13 cellular contexts compared by ENCODE assay signal in the genomic region with DNA sequence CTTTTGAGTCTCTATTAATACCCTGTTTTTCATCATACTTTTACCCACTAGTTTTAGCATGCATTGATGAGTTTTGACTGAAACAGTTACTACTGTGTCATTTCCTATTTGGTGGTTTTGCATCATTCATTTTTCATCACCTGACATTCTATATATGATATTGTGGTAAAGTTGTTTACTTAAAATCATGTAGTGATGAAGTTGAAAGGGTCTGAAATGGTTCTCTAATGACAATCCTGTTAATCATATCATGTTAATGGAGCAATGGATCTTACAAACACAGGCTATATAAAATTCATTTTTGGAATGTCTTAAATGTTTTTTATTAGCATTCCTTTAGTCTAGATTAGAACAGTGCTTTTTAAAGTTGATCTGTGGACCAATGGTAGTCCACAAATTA.
DNase-seq lines count a peak whose midpoint lies in the region; ATAC-seq and TF ChIP-seq lines count a peak whose summit lies in the region.
"Had no signal": no experiment of that assay in that cellular context is flagged by ENCODE, and none has a peak within 500 bp of the region (broad histone marks: within the 10 kb centered on the region; RNA-seq: fewer than 3 reads in every experiment).

No MANE protein-coding gene starts in this region.

- no peak overlapping the region for H3K9ac ChIP-seq in MM.1S (ENCODE audit: low read length)
- H3K9ac ChIP-seq: neural progenitor cell had no signal

- no peak for TF ChIP-seq POLR2A in right lobe of liver (IDR thresholded peaks at IDR 0.05)

- H2AFZ ChIP-seq in MM.1S (ENCODE audit: low read length) = no peak overlapping the region
- H2AFZ ChIP-seq: neural progenitor cell had no signal

- no peaks in the 10 kb centered on the region for H3K27me3 Mint-ChIP-seq in activated T-cell treated with anti-CD3 and anti-CD28 coated beads, Interleukin-2, amount 50 U/mL, for 72 hours (ENCODE audit: low read depth)
- H3K27me3 Mint-ChIP-seq in stimulated activated naive CD8-positive, alpha-beta T cell treated with anti-CD3 and anti-CD28 coated beads, Interleukin-15, amount 100 ng/mL, for 72 hours = no peaks in the 10 kb centered on the region

- peaks cover 12% of the 10 kb centered on the region for H3F3A ChIP-seq in MM.1S (ENCODE audit: insufficient read depth, low read length)

- H3K4me1 ChIP-seq in MM.1S (ENCODE audit: low read length) (peaks cover 39% of the 10 kb centered on the region), right lobe of liver (no peaks in the 10 kb centered on the region)
- H3K4me1 ChIP-seq: neural progenitor cell had no signal

- peak overlapping the region; percentile 24 for H3K27ac Mint-ChIP-seq in activated T-cell treated with anti-CD3 and anti-CD28 coated beads, Interleukin-2, amount 50 U/mL, for 72 hours
- H3K27ac Mint-ChIP-seq in stimulated activated naive CD8-positive, alpha-beta T cell treated with anti-CD3 and anti-CD28 coated beads, Interleukin-15, amount 100 ng/mL, for 72 hours = peak overlapping the region; percentile 49 to 58
- H3K27ac Mint-ChIP-seq: neural progenitor cell had no signal

- H3K9me3 ChIP-seq in MM.1S (replicated peaks; ENCODE audit: insufficient read depth, low read length) (no peaks in the 10 kb centered on the region), right lobe of liver (no peaks in the 10 kb centered on the region)
- H3K9me3 ChIP-seq: colonic mucosa had no signal

- no peak overlapping the region for H3K4me3 ChIP-seq in MM.1S (ENCODE audit: low read length)
- H3K4me3 ChIP-seq in choroid plexus epithelial cell (ENCODE audit: low read depth, low read length) = no peak overlapping the region
- H3K4me3 ChIP-seq in right lobe of liver = no peak overlapping the region
- H3K4me3 ChIP-seq: colonic mucosa, neural progenitor cell had no signal

- intact Hi-C loops in right lobe of liver (cut with DNase I) = no loop called here

- H3K27ac ChIP-seq in MM.1S (ENCODE audit: low read length) (peak overlapping the region; percentile 17; the same call in 1 of the 2 replicates), right lobe of liver (no peak overlapping the region)
- H3K27ac ChIP-seq: colonic mucosa, neural progenitor cell had no signal

- H3K9me3 Mint-ChIP-seq in activated T-cell treated with anti-CD3 and anti-CD28 coated beads, Interleukin-2, amount 50 U/mL, for 72 hours = no peaks in the 10 kb centered on the region
- peaks cover 4 to 13% of the 10 kb centered on the region in 2 donors for H3K9me3 Mint-ChIP-seq in stimulated activated naive CD8-positive, alpha-beta T cell treated with anti-CD3 and anti-CD28 coated beads, Interleukin-15, amount 100 ng/mL, for 72 hours

- H3K9me2 ChIP-seq in MM.1S (replicated peaks; ENCODE audit: insufficient read depth, low read length) = no peaks in the 10 kb centered on the region

- H3K4me2 ChIP-seq in MM.1S (ENCODE audit: low read depth, low read length) = peak overlapping the region; percentile 1
- H3K4me2 ChIP-seq: neural progenitor cell had no signal

- TF ChIP-seq CTCF in MM.1S (IDR thresholded peaks at IDR 0.05; ENCODE audit: low read length) = no peak
- TF ChIP-seq CTCF in choroid plexus epithelial cell (conservative IDR thresholded peaks at IDR 0.05; ENCODE audit: low read depth, low read length) = no peak
- no peak for TF ChIP-seq CTCF in right lobe of liver (IDR thresholded peaks at IDR 0.05)

- peaks cover 6 to 12% of the 10 kb centered on the region in 2 donors for H3K36me3 Mint-ChIP-seq in activated T-cell treated with anti-CD3 and anti-CD28 coated beads, Interleukin-2, amount 50 U/mL, for 72 hours (ENCODE audit: insufficient read depth in 2 of 2)

- H3K36me3 ChIP-seq in MM.1S (replicated peaks; ENCODE audit: insufficient read depth, low read length) (no peaks in the 10 kb centered on the region; the same call in 1 of the 2 replicates), right lobe of liver (peaks cover 0 to 6% (median 0%) of the 10 kb centered on the region in 4 donors)
- H3K36me3 ChIP-seq: colonic mucosa had no signal

- H3K4me1 Mint-ChIP-seq in activated T-cell treated with anti-CD3 and anti-CD28 coated beads, Interleukin-2, amount 50 U/mL, for 72 hours (ENCODE audit: low read depth) = peaks cover 37% of the 10 kb centered on the region
- H3K4me1 Mint-ChIP-seq in stimulated activated naive CD8-positive, alpha-beta T cell treated with anti-CD3 and anti-CD28 coated beads, Interleukin-15, amount 100 ng/mL, for 72 hours = peaks cover 50% of the 10 kb centered on the region
- H3K4me1 Mint-ChIP-seq: neural progenitor cell had no signal

- H3K4me3 Mint-ChIP-seq in activated T-cell treated with anti-CD3 and anti-CD28 coated beads, Interleukin-2, amount 50 U/mL, for 72 hours = peak overlapping the region in 1 of 2 donors; percentile 41
- peak overlapping the region; percentile 16 to 17 for H3K4me3 Mint-ChIP-seq in stimulated activated naive CD8-positive, alpha-beta T cell treated with anti-CD3 and anti-CD28 coated beads, Interleukin-15, amount 100 ng/mL, for 72 hours
- H3K4me3 Mint-ChIP-seq: neural progenitor cell had no signal

- peaks cover 14% of the 10 kb centered on the region for H3K79me2 ChIP-seq in MM.1S (ENCODE audit: low read length)

- no peak for DNase-seq in activated T-cell treated with anti-CD3 and anti-CD28 coated beads, Interleukin-2, amount 50 U/mL, for 72 hours
- no peak for DNase-seq in activated T-cell treated with anti-CD3 and anti-CD28 coated beads, Interleukin-2, amount 50 U/mL, for 1 hour
- peak; percentile 30 for DNase-seq in MM.1S
- peak; percentile 26 for DNase-seq in choroid plexus epithelial cell (ENCODE audit: low read depth)
- no peak for DNase-seq in stimulated activated naive CD8-positive, alpha-beta T cell treated with anti-CD3 and anti-CD28 coated beads, Interleukin-15, amount 100 ng/mL, for 72 hours
- DNase-seq in right lobe of liver = no peak
- no peak for DNase-seq in glomerular visceral epithelial cell (ENCODE audit: extremely low spot score)
- DNase-seq in DMS114 treated with DMSO at 0.1 percent for 48 hours (lab: John Stamatoyannopoulos, UW; ENCODE audit: unreplicated experiment) = no peak
- DNase-seq: colonic mucosa, NCI-H1048, Right ventricle myocardium superior had no signal

- peak; percentile 44 to 63 for ATAC-seq in activated T-cell treated with anti-CD3 and anti-CD28 coated beads, Interleukin-2, amount 50 U/mL, for 72 hours (replicated peaks in 1 of 2)
- peak; percentile 93 for ATAC-seq in stimulated activated naive CD8-positive, alpha-beta T cell treated with anti-CD3 and anti-CD28 coated beads, Interleukin-15, amount 100 ng/mL, for 72 hours
- ATAC-seq in right lobe of liver = no peak
- ATAC-seq: left lobe of liver had no signal

- H3K27me3 ChIP-seq in MM.1S (replicated peaks; ENCODE audit: insufficient read depth, low read length) (no peaks in the 10 kb centered on the region), right lobe of liver (no peaks in the 10 kb centered on the region)
- H3K27me3 ChIP-seq: colonic mucosa, neural progenitor cell had no signal

- no peaks in the 10 kb centered on the region for H4K20me1 ChIP-seq in MM.1S (ENCODE audit: insufficient read depth, low read length)

Comparison
In these comparisons a context has a peak if more than half of its experiments do, and no peak if none do; other contexts are left out.
1. ATAC-seq: peak in activated T-cell treated with anti-CD3 and anti-CD28 coated beads, Interleukin-2, amount 50 U/mL, for 72 hours (2 of 2) and stimulated activated naive CD8-positive, alpha-beta T cell treated with anti-CD3 and anti-CD28 coated beads, Interleukin-15, amount 100 ng/mL, for 72 hours (single experiment); none in right lobe of liver (0 of 4).
2. DNase-seq: peak in MM.1S (single experiment) and choroid plexus epithelial cell (single experiment); none in activated T-cell treated with anti-CD3 and anti-CD28 coated beads, Interleukin-2, amount 50 U/mL, for 72 hours (0 of 2), activated T-cell treated with anti-CD3 and anti-CD28 coated beads, Interleukin-2, amount 50 U/mL, for 1 hour (single experiment), stimulated activated naive CD8-positive, alpha-beta T cell treated with anti-CD3 and anti-CD28 coated beads, Interleukin-15, amount 100 ng/mL, for 72 hours (0 of 2), right lobe of liver (0 of 3), glomerular visceral epithelial cell (single experiment) and DMS114 treated with DMSO at 0.1 percent for 48 hours (single experiment).